ENCODE assay signal across 16 cellular contexts in genomic region chr10:132685921-132686680, GRCh38.
DNase-seq lines count a peak whose midpoint lies in the region; TF ChIP-seq lines count a peak whose summit lies in the region.
"Had no signal": no experiment of that assay in that cellular context is flagged by ENCODE, and none has a peak within 500 bp of the region (broad histone marks: within the 10 kb centered on the region; RNA-seq: fewer than 3 reads in every experiment).

No MANE protein-coding gene starts in this region.

- H3K4me1 ChIP-seq in mesodermal cell (ENCODE audit: control insufficient read depth, insufficient read depth, low read length, poor library complexity, severe bottlenecking) (peaks cover 20% of the 10 kb centered on the region), tibial nerve (peaks cover 4 to 31% (median 15%) of the 10 kb centered on the region in 4 donors), testis (peaks cover 18% of the 10 kb centered on the region)

- H3K27ac ChIP-seq in cingulate gyrus (ENCODE audit: low read depth, low read length) (peak overlapping the region; percentile 100), mesodermal cell (ENCODE audit: low read depth, low read length, severe bottlenecking) (peak overlapping the region; percentile 77), tibial nerve (peak overlapping the region in 3 of 4 donors; percentile 11 to 92 (median 85)), testis (no peak overlapping the region)

- TF ChIP-seq POLR2A in tibial nerve (IDR thresholded peaks at IDR 0.05) = no peak
- no peak for TF ChIP-seq POLR2A in testis (IDR thresholded peaks at IDR 0.05)

- DNase-seq in activated effector memory CD4-positive, alpha-beta T cell treated with anti-CD3 and anti-CD28 coated beads, Interleukin-2, amount 50 U/mL, for 16 hours = peak; percentile 62
- no peak for DNase-seq in activated effector memory CD4-positive, alpha-beta T cell treated with Interleukin-2 at 50 U/mL for 16 hours
- DNase-seq in tibial nerve (ENCODE audit: low spot score in 2 of 2) (no peak), foreskin melanocyte (no peak), NCI-H2171 (lab: John Stamatoyannopoulos, UW) (no peak), testis (no peak)
- DNase-seq: activated CD4-positive, alpha-beta T cell treated with anti-CD3 and anti-CD28 coated beads for 1 hour; activated T-cell treated with anti-CD3 and anti-CD28 coated beads, Interleukin-2, amount 50 U/mL, for 1 hour; effector CD8-positive, alpha-beta T cell; NCI-H1105 treated with DMSO at 0.1 percent for 48 hours; NCI-H226; stimulated activated CD4-positive, alpha-beta T cell treated with anti-CD3 and anti-CD28 coated beads, Interleukin-4, amount 100 ng/mL, for 1 hour had no signal

- no peaks in the 10 kb centered on the region for H3K9me3 ChIP-seq in mesodermal cell (ENCODE audit: control insufficient read depth, low read length)
- H3K9me3 ChIP-seq in tibial nerve = no peaks in the 10 kb centered on the region
- no peaks in the 10 kb centered on the region for H3K9me3 ChIP-seq in testis
- H3K9me3 ChIP-seq: ascending aorta had no signal

- TF ChIP-seq EP300 in tibial nerve (IDR thresholded peaks at IDR 0.05) = no peak

- H3K36me3 ChIP-seq in mesodermal cell (ENCODE audit: control insufficient read depth, insufficient read depth, low read length) (no peaks in the 10 kb centered on the region), tibial nerve (peaks cover 0 to 14% (median 0%) of the 10 kb centered on the region in 3 donors), testis (ENCODE audit: low read depth, missing control alignments) (no peaks in the 10 kb centered on the region)

- WGBS in mesodermal cell (ENCODE audit: insufficient coverage in 2 of 2), 2 experiments = 95 to 96% methylated on average over 24 of the region's 25 CpGs
- 91 to 93% methylated on average over 17 to 25 of the region's 25 CpGs for WGBS in tibial nerve, 2 donors
- 94 to 99% methylated on average over 15 to 25 of the region's 25 CpGs for whole genome bisulfite sequencing in testis, 2 donors

- H3K4me3 ChIP-seq in mesodermal cell (ENCODE audit: extremely low read depth, insufficient read depth, low read length, poor library complexity, severe bottlenecking) = no peak overlapping the region
- H3K4me3 ChIP-seq in tibial nerve = no peak overlapping the region
- H3K4me3 ChIP-seq in testis = no peak overlapping the region
- H3K4me3 ChIP-seq: ascending aorta, GM23338 had no signal

- intact Hi-C loops in testis (cut with DNase I; ENCODE audit: low total_unique reads) = no loop called here

- no peaks in the 10 kb centered on the region for H3K27me3 ChIP-seq in tibial nerve
- no peaks in the 10 kb centered on the region for H3K27me3 ChIP-seq in testis
- H3K27me3 ChIP-seq: ascending aorta had no signal

- TF ChIP-seq CTCF in tibial nerve (IDR thresholded peaks at IDR 0.05) = no peak
- no peak for TF ChIP-seq CTCF in testis (IDR thresholded peaks at IDR 0.05)

Comparison
In these comparisons a context has a peak if more than half of its experiments do, and no peak if none do; other contexts are left out.
1. H3K27ac ChIP-seq: peak in cingulate gyrus (single experiment), mesodermal cell (single experiment) and tibial nerve (3 of 4); none in testis (0 of 2).